Comparison of ENCODE assay signal across 1 cellular context in genomic region chr9:137634016-137634415, GRCh38.
TF ChIP-seq lines count a peak whose summit lies in the region.

No MANE protein-coding gene starts in this region.

TF ChIP-seq in K562, 482 proteins besides CTCF, POLR2A, EP300 and RAD21:
- TF ChIP-seq CEBPB (tag; IDR thresholded peaks at IDR 0.05) (0 out of 2 replicates have a peak, but pooled peaks have one; percentile 10), USF1 (CRISPR knock-in tag; IDR thresholded peaks at IDR 0.05) (no peak)
